ENCODE assay signal across 8 cellular contexts in the genomic region with DNA sequence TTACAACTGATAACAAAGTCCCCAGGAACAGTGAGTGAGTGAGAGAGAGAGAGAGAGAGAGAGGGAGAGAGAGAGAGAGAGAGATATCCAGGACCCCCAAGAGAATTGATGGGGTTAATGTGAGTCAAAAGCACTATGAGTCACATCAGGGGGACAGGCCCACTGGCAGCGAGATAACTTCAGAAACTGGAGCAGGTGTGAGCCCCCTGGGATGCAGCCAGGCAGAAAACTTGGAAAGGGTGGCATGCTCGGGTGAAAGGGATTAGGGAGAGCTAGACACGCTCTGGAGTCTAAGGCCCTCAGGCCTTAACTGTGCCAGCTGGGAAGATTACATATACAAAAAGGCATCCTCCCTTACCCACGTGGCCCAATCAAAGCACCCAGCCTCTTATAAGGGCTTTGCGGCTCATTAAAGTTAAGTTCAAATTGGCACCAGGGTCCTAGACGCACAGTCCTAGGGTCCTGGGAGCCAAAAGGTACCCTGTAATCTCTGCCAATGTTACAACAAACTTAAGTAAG. TPM values are rescaled to one million over a fixed set of nuclear protein-coding genes. Genes with fewer than 3 reads are reported as not detected.
A peak's percentile ranks its signal among the peaks of the same experiment; 100 is the strongest.
DNase-seq lines count a peak whose midpoint lies in the region; ATAC-seq and TF ChIP-seq lines count a peak whose summit lies in the region.

No MANE protein-coding gene starts in this region.

- H3K36me3 ChIP-seq in PC-9 (ENCODE audit: low read depth) (no peaks in the 10 kb centered on the region), skeletal muscle satellite cell (ENCODE audit: insufficient read depth, low read length) (no peaks in the 10 kb centered on the region)

- H2AFZ ChIP-seq in PC-9: no peak overlapping the region

- intact Hi-C loops in PC-9 (cut with micrococcal nuclease; ENCODE audit: unreplicated experiment): loop anchor here (1.0 to 2.0 kb wide), 3 partner anchors 47 to 312 kb away; partner anchors contain the start of gene EIF2S3

- no peaks in the 10 kb centered on the region for H3K9me3 Mint-ChIP-seq in brain

- H3K4me1 ChIP-seq in PC-9 (replicated peaks; ENCODE audit: insufficient read depth) (peaks cover 10% of the 10 kb centered on the region; the same call in 1 of the 2 replicates), skeletal muscle satellite cell (ENCODE audit: control insufficient read depth, insufficient read depth, low read length) (peaks cover 2% of the 10 kb centered on the region)

- CTCF ChIA-PET in PC-9 (lab: Charles Lee): interaction anchor here (0.6 to 2.0 kb wide), 2 partner anchors 27 to 41 kb away, joined by 6 to 11 read pairs; partner anchors contain the start of gene SAT1

- H3K4me2 ChIP-seq in PC-9: peak overlapping the region; percentile 83
- H3K4me2 ChIP-seq in skeletal muscle satellite cell (ENCODE audit: low read length): peak overlapping the region; percentile 80

- peaks cover 21% of the 10 kb centered on the region for H3K4me1 Mint-ChIP-seq in brain

- BruUV-seq in PC-9 (replicated peaks; lab: Mats Ljungman, UMichigan): no TSS peak

- POLR2A ChIA-PET in PC-9 (lab: Charles Lee; ENCODE audit: unreplicated experiment): interaction anchor here (0.6 kb wide), 2 partner anchors 53 to 70 kb away, joined by 3 to 4 read pairs; no protein-coding TSS in a partner anchor

- H3K9me3 ChIP-seq in PC-9 (ENCODE audit: insufficient read depth, low read depth) (no peaks in the 10 kb centered on the region), iPS-18c (ENCODE audit: control insufficient read depth, insufficient read depth, low read length) (no peaks in the 10 kb centered on the region), skeletal muscle satellite cell (replicated peaks; ENCODE audit: low read length) (no peaks in the 10 kb centered on the region)

- H3K27ac ChIP-seq in C4-2B (peak overlapping the region; percentile 86), PC-9 (peak overlapping the region; percentile 97)

- peak overlapping the region; percentile 36 to 98 (median 95) for H3K27ac Mint-ChIP-seq in brain

- no peaks in the 10 kb centered on the region for H3K27me3 Mint-ChIP-seq in brain

- H3K4me3 ChIP-seq in PC-9 (peak overlapping the region; percentile 84), iPS-18c (ENCODE audit: insufficient read depth, low read depth, low read length) (peak overlapping the region; percentile 66), skeletal muscle satellite cell (ENCODE audit: low read length) (peak overlapping the region; percentile 84)

- no peaks in the 10 kb centered on the region for H3K36me3 Mint-ChIP-seq in brain

- H3K9ac ChIP-seq in skeletal muscle satellite cell (ENCODE audit: low read depth, low read length): peak overlapping the region; percentile 94

- H3K27me3 ChIP-seq in PC-9 (ENCODE audit: insufficient read depth, low read depth) (no peaks in the 10 kb centered on the region), skeletal muscle satellite cell (ENCODE audit: control insufficient read depth, insufficient read depth, low read length) (no peaks in the 10 kb centered on the region)

- ATAC-seq in GM21723 (IDR thresholded peaks at IDR 0.05; ENCODE audit: unreplicated experiment): peak; percentile 14
- no peak for ATAC-seq in GM21825 (IDR thresholded peaks at IDR 0.05; ENCODE audit: unreplicated experiment)

- peaks cover 49% of the 10 kb centered on the region for H3K79me2 ChIP-seq in PC-9 (ENCODE audit: low read depth)

- H3K9me2 ChIP-seq in PC-9 (ENCODE audit: insufficient read depth): no peaks in the 10 kb centered on the region

- H4K20me1 ChIP-seq in PC-9 (ENCODE audit: insufficient read depth): peaks cover 5% of the 10 kb centered on the region; the same call in 1 of the 2 replicates

- DNase-seq in PC-9 (peak; percentile 55 to 79), NCI-H2196 treated with DMSO at 0.1 percent for 48 hours (lab: John Stamatoyannopoulos, UW; ENCODE audit: unreplicated experiment) (no peak)

- peak overlapping the region; percentile 86 to 97 (median 90) for H3K4me3 Mint-ChIP-seq in brain

- TF ChIP-seq CTCF in C4-2B (conservative IDR thresholded peaks at IDR 0.05) (no peak), PC-9 (conservative IDR thresholded peaks at IDR 0.05) (0 out of 2 replicates have a peak, but pooled peaks have one; percentile 28), brain (conservative IDR thresholded peaks at IDR 0.05) (no peak)

- H3F3A ChIP-seq in PC-9 (ENCODE audit: insufficient read depth, low read depth): peaks cover 24% of the 10 kb centered on the region

RNA-seq across cellular contexts. Expression of gene ACOT9, which starts 0.8 kb away (rescaled TPM):
- total RNA-seq in PC-9 (2021): 40.6 and 47.0 TPM in 2 replicates
- 7.9 TPM for polyA plus RNA-seq in brain (ENCODE audit: insufficient read depth, low read depth, low replicate concordance)
- total RNA-seq in skeletal muscle satellite cell (2012; rRNA removed): 67.7 and 70.2 TPM in 2 replicates

RNA-seq across cellular contexts. Expression of gene SAT1, which starts 40.7 kb away (rescaled TPM):
- total RNA-seq in PC-9 (2021): 99.1 and 131 TPM in 2 replicates
- 71.9 TPM for polyA plus RNA-seq in brain (ENCODE audit: insufficient read depth, low read depth, low replicate concordance)
- total RNA-seq in skeletal muscle satellite cell (2012; rRNA removed): 122 and 238 TPM in 2 replicates
